Comparison of ENCODE assay signal across 8 cellular contexts in the genomic region with DNA sequence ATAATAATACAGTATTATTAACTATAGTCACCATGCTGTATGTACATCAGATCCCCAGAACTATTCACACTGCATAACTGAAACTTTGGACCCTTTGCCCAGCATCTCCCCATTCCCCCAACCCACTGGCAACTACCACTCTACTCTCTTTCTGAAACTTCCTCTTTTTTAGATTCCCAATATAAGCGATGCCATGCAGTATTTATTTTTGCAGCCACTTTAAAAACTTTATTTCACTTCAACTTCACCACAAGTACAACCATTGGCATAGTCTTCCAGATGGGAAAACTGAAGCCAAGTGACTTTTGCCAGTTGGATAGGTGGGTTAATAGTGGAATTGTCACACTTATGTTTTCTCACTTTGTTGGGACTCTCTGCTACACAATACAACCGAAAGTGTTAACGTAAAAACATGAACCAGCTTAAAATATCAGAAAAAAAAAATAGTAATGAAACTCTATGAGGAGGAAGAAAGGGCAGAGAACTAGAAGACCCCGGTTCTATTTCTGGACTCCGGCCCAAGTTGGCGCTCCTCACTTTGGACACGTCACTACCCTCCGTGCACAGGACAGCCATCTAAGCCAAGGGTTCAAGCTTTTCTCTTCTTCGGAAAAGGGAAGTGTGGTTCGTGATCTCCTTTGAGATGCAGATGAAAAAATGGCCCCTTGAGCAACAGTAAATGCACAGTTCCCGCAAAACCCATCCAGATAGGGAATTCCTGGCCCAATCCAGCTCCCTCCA. TPM values are rescaled to one million over a fixed set of nuclear protein-coding genes. Genes with fewer than 3 reads are reported as not detected.
DNase-seq lines count a peak whose midpoint lies in the region; ATAC-seq and TF ChIP-seq lines count a peak whose summit lies in the region.

No MANE protein-coding gene starts in this region.

- H3K36me3 ChIP-seq in BLaER1 (peaks cover 38% of the 10 kb centered on the region), mucosa of rectum (ENCODE audit: control insufficient read depth in 2 of 2, insufficient read depth in 2 of 2, low read length in 2 of 2) (peaks cover 0 to 4% of the 10 kb centered on the region in 2 donors)

- H3K9ac ChIP-seq in BLaER1 = peak overlapping the region; percentile 89
- no peak overlapping the region for H3K9ac ChIP-seq in mucosa of rectum (ENCODE audit: low read depth in 1 of 2, low read length in 2 of 2)

- peaks cover 18% of the 10 kb centered on the region for H3K4me1 Mint-ChIP-seq in brain

- H3K36me3 Mint-ChIP-seq in brain = no peaks in the 10 kb centered on the region

- H3K9me3 ChIP-seq in BLaER1 (no peaks in the 10 kb centered on the region), mucosa of rectum (ENCODE audit: control insufficient read depth in 2 of 2, low read length in 2 of 2) (no peaks in the 10 kb centered on the region)

- H3K4me3 Mint-ChIP-seq in brain = peak overlapping the region; percentile 91 to 93 (median 92)

- no peaks in the 10 kb centered on the region for H3K27me3 ChIP-seq in BLaER1
- no peaks in the 10 kb centered on the region for H3K27me3 ChIP-seq in mucosa of rectum (ENCODE audit: control insufficient read depth in 2 of 2, insufficient read depth in 2 of 2, low read length in 2 of 2)

- ATAC-seq in GM21360 (IDR thresholded peaks at IDR 0.05; ENCODE audit: unreplicated experiment) (peak; percentile 27), HG03378 (IDR thresholded peaks at IDR 0.05; ENCODE audit: unreplicated experiment) (no peak)

- no peaks in the 10 kb centered on the region for H3K9me3 Mint-ChIP-seq in brain

- H3K4me2 ChIP-seq in BLaER1 = peak overlapping the region; percentile 87

- H3K27me3 Mint-ChIP-seq in brain = no peaks in the 10 kb centered on the region

- peak overlapping the region; percentile 86 for H3K4me3 ChIP-seq in BLaER1
- H3K4me3 ChIP-seq in mucosa of rectum (ENCODE audit: low read length in 2 of 2) = peak overlapping the region; percentile 72 to 80

- H3K4me1 ChIP-seq in BLaER1 (peaks cover 30% of the 10 kb centered on the region), mucosa of rectum (ENCODE audit: control insufficient read depth in 2 of 2, insufficient read depth in 2 of 2, low read length in 2 of 2) (peaks cover 0 to 9% of the 10 kb centered on the region in 2 donors)

- peak overlapping the region in 4 of 5 experiments; percentile 50 to 73 (median 63) for H3K27ac Mint-ChIP-seq in brain

- H3K27ac ChIP-seq in BLaER1 = peak overlapping the region; percentile 88
- no peak overlapping the region for H3K27ac ChIP-seq in mucosa of rectum (ENCODE audit: low read depth in 2 of 2, low read length in 2 of 2)

- TF ChIP-seq CTCF in brain (conservative IDR thresholded peaks at IDR 0.05) = no peak

- DNase-seq in NAMALWA (ENCODE audit: low spot score) = peak; percentile 74
- DNase-seq in iPS-NIHi7 (ENCODE audit: extremely low spot score) = no peak
- no peak for DNase-seq in DMS153 treated with DMSO at 0.1 percent for 48 hours (lab: John Stamatoyannopoulos, UW; ENCODE audit: unreplicated experiment)

- H4K20me1 ChIP-seq in BLaER1 = no peaks in the 10 kb centered on the region

RNA-seq across cellular contexts. Expression of gene SHCBP1, which starts 0.7 kb away (rescaled TPM):
- polyA plus RNA-seq in brain (ENCODE audit: insufficient read depth, low read depth, low replicate concordance) = 6.0 TPM
